In the genomic region with DNA sequence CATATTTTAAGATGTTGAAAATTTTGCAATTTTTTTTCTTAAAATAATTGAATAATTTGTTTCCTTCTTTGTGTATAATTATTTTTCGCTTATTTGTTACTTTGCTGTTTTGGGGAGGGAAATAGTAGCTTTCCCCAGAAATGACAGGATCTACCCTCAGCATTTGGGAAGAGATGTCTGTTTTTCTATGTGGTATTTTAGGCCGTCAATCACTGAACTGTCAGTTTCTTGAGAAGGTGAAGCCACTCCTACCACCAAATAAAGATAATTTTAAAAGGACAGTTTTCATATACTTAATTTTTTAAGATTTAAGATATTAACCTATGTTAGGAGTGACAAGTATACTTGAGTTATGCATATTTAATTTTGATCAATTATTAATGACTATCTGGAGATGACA, we compare ENCODE assay signal across 9 cellular contexts. TPM values are rescaled to one million over a fixed set of nuclear protein-coding genes. Genes with fewer than 3 reads are reported as not detected.
"Had no signal": no experiment of that assay in that cellular context is flagged by ENCODE, and none has a peak within 500 bp of the region (broad histone marks: within the 10 kb centered on the region; RNA-seq: fewer than 3 reads in every experiment).

No MANE protein-coding gene starts in this region.

- FAIRE-seq: G401.6, GM12878, GM12891, GM12892, GM18507, GM19239 had no signal

- H3K4me3 ChIP-seq: GM12878 had no signal

- ATAC-seq: GM12878 had no signal

- DNase-seq: GDM1, GF-D8 had no signal

RNA-seq across cellular contexts. Expression of gene TSBP1, which starts 31.5 kb away (rescaled TPM):
- total RNA-seq: G401, GM12878 had no signal
- polyA plus RNA-seq: GM12878 had no signal
